In genomic region chr5:175696855-175697198, GRCh38 we compare ENCODE assay signal across 18 cellular contexts. TPM values are rescaled to one million over a fixed set of nuclear protein-coding genes. Genes with fewer than 3 reads are reported as not detected.
DNase-seq lines count a peak whose midpoint lies in the region; ATAC-seq, FAIRE-seq and TF ChIP-seq lines count a peak whose summit lies in the region.
"Had no signal": no experiment of that assay in that cellular context is flagged by ENCODE, and none has a peak within 500 bp of the region (broad histone marks: within the 10 kb centered on the region; RNA-seq: fewer than 3 reads in every experiment).

No MANE protein-coding gene starts in this region.

- H3K4me1 Mint-ChIP-seq in nephron = peaks cover 27% of the 10 kb centered on the region

- H3K79me2 ChIP-seq in DND-41 (ENCODE audit: insufficient read depth, low read length) = no peaks in the 10 kb centered on the region
- H3K79me2 ChIP-seq in K562 (ENCODE audit: control insufficient read depth, insufficient read depth, low read length) = no peaks in the 10 kb centered on the region

- DNase-seq in DND-41 (no peak), K562 (ENCODE audit: extremely low read depth in 1 of 4, low spot score in 3 of 4) (no peak), small intestine (no peak), DMS153 treated with DMSO at 0.1 percent for 48 hours (lab: John Stamatoyannopoulos, UW; ENCODE audit: unreplicated experiment) (no peak)
- DNase-seq: naive B cell had no signal

- H3K27ac ChIP-seq in BLaER1 (peak overlapping the region; percentile 79), DND-41 (ENCODE audit: low read length) (no peak overlapping the region), K562 (ENCODE audit: extremely low read depth, low read depth, low read length) (no peak overlapping the region), small intestine (ENCODE audit: low read depth in 1 of 2, low read length in 1 of 2) (no peak overlapping the region)

- no peaks in the 10 kb centered on the region for H3K9me3 Mint-ChIP-seq in nephron
- H3K9me3 Mint-ChIP-seq: activated CD4-positive, alpha-beta T cell treated with anti-CD3 and anti-CD28 coated beads, Interleukin-2, amount 10 ng/mL, durations not matched to agents 24 days and 14 days; stimulated activated naive CD8-positive, alpha-beta T cell treated with anti-CD3 and anti-CD28 coated beads, Interleukin-15, Interleukin-2, amounts not matched to agents 100 ng/mL and 50 ng/mL, for 24 hours had no signal

- H3K9ac ChIP-seq in BLaER1 (no peak overlapping the region), DND-41 (ENCODE audit: low read depth, low read length) (no peak overlapping the region), K562 (ENCODE audit: insufficient read depth in 1 of 2, low read depth in 2 of 2, low read length in 2 of 2) (no peak overlapping the region)
- H3K9ac ChIP-seq: SK-N-SH had no signal

- no peak for TF ChIP-seq EP300 in K562 (IDR thresholded peaks at IDR 0.05; ENCODE audit: low read length)

- TF ChIP-seq RAD21 in K562 (CRISPR knock-in tag; conservative IDR thresholded peaks at IDR 0.05 in 1 of 2, IDR thresholded peaks at IDR 0.05 in 1 of 2) = no peak

- H3K9me3 ChIP-seq in BLaER1 = peaks cover 3% of the 10 kb centered on the region; the same call in 1 of the 2 replicates
- H3K9me3 ChIP-seq in DND-41 (ENCODE audit: insufficient read depth, low read length, severe bottlenecking) = no peaks in the 10 kb centered on the region
- no peaks in the 10 kb centered on the region for H3K9me3 ChIP-seq in K562 (replicated peaks; ENCODE audit: control insufficient read depth, insufficient read depth, low read depth, low read length)
- no peaks in the 10 kb centered on the region for H3K9me3 ChIP-seq in small intestine (ENCODE audit: control insufficient read depth, low read depth)
- H3K9me3 ChIP-seq: Caco-2, gastroesophageal sphincter, SK-N-SH, transverse colon had no signal

- no TSS peak for BruUV-seq in K562 (replicated peaks; lab: Mats Ljungman, UMichigan)

- POLR2A ChIA-PET in K562 (lab: Yijun Ruan, JAX) = no interaction called here

- in situ Hi-C loops in K562 (cut with MboI) = loop anchor here (5.0 kb wide), 1 partner anchor 160 kb away; no protein-coding TSS in a partner anchor

- H3K27me3 Mint-ChIP-seq in nephron (ENCODE audit: low read depth) = peaks cover 3% of the 10 kb centered on the region
- H3K27me3 Mint-ChIP-seq: activated CD4-positive, alpha-beta T cell treated with anti-CD3 and anti-CD28 coated beads, Interleukin-2, amount 10 ng/mL, durations not matched to agents 24 days and 14 days; stimulated activated naive CD8-positive, alpha-beta T cell treated with anti-CD3 and anti-CD28 coated beads, Interleukin-15, Interleukin-2, amounts not matched to agents 100 ng/mL and 50 ng/mL, for 24 hours had no signal

- TF ChIP-seq CTCF in DND-41 (IDR thresholded peaks at IDR 0.05; ENCODE audit: borderline replicate concordance, extremely low read depth, low read length, poor library complexity, severe bottlenecking) = no peak
- TF ChIP-seq CTCF in K562 (IDR thresholded peaks at IDR 0.05 in 2 of 3, conservative IDR thresholded peaks at IDR 0.05 in 1 of 3; ENCODE audit: insufficient read depth in 2 of 3, low read depth in 1 of 3, low read length in 3 of 3) = no peak
- peak in 2 of 3 experiments; percentile 5 to 10 for TF ChIP-seq CTCF in nephron (IDR thresholded peaks at IDR 0.05; ENCODE audit: unreplicated experiment in 3 of 3)

- peaks cover 3% of the 10 kb centered on the region for H3K9me1 ChIP-seq in K562 (ENCODE audit: control insufficient read depth, insufficient read depth, low read length)

- peak overlapping the region; percentile 79 for H3K4me2 ChIP-seq in BLaER1
- peak overlapping the region; percentile 54 for H3K4me2 ChIP-seq in DND-41 (ENCODE audit: insufficient read depth, low read length)
- peak overlapping the region; percentile 39; the same call in 1 of the 2 replicates for H3K4me2 ChIP-seq in K562 (ENCODE audit: insufficient read depth, low read length)
- H3K4me2 ChIP-seq: SK-N-SH had no signal

- H4K20me1 ChIP-seq in BLaER1 (no peaks in the 10 kb centered on the region), DND-41 (ENCODE audit: insufficient read depth, low read length) (no peaks in the 10 kb centered on the region; the same call in 1 of the 2 replicates), K562 (replicated peaks; ENCODE audit: control insufficient read depth, insufficient read depth, low read length) (no peaks in the 10 kb centered on the region)

- WGBS in K562 (ENCODE audit: insufficient coverage, low coverage, missing lambda C conversion rate) = 40% methylated on average over 10 of the region's 14 CpGs
- 68 to 77% (median 70%) methylated on average over 14 of the region's 14 CpGs for WGBS in small intestine, 3 donors

- no peak overlapping the region for H3K4me3 Mint-ChIP-seq in nephron
- H3K4me3 Mint-ChIP-seq: naive B cell had no signal

- H3K4me3 ChIP-seq in BLaER1 (no peak overlapping the region), DND-41 (ENCODE audit: low read depth in 1 of 2, low read length in 2 of 2) (no peak overlapping the region), K562 (no peak overlapping the region), small intestine (ENCODE audit: low read depth in 1 of 2, low read length in 2 of 2) (no peak overlapping the region)
- H3K4me3 ChIP-seq: gastroesophageal sphincter, transverse colon had no signal

- no peaks in the 10 kb centered on the region for H3K36me3 Mint-ChIP-seq in nephron (ENCODE audit: low read depth)

- H3K27ac Mint-ChIP-seq in nephron = no peak overlapping the region

- ATAC-seq in DND-41 (ENCODE audit: insufficient read depth, low read depth) (no peak), K562 (peak; percentile 13; the same call in 1 of the 3 replicates), GM18520 (IDR thresholded peaks at IDR 0.05; ENCODE audit: unreplicated experiment) (no peak), GM19397 (IDR thresholded peaks at IDR 0.05; ENCODE audit: unreplicated experiment) (no peak)
- ATAC-seq: HepG2 had no signal

- intact Hi-C loops in K562 (cut with micrococcal nuclease) = loop anchor here (1.0 kb wide), 1 partner anchor 163 kb away; no protein-coding TSS in a partner anchor

- H3K4me1 ChIP-seq in BLaER1 (peaks cover 53% of the 10 kb centered on the region), DND-41 (ENCODE audit: insufficient read depth, low read length) (peaks cover 13% of the 10 kb centered on the region), K562 (replicated peaks in 1 of 2; ENCODE audit: control insufficient read depth in 2 of 2, insufficient read depth in 2 of 2, low read length in 2 of 2) (peaks cover 4 to 5% of the 10 kb centered on the region in 2 experiments; a peak in 3 of 5 replicates), small intestine (ENCODE audit: control insufficient read depth in 2 of 2, insufficient read depth in 1 of 2, low read depth in 1 of 2, low read length in 1 of 2) (peaks cover 0 to 2% of the 10 kb centered on the region in 2 donors)
- H3K4me1 ChIP-seq: gastroesophageal sphincter, transverse colon had no signal

- peak overlapping the region; percentile 28; the same call in 1 of the 2 replicates for H2AFZ ChIP-seq in DND-41 (ENCODE audit: low read depth, low read length)
- H2AFZ ChIP-seq in K562 (ENCODE audit: low read depth, low read length) = no peak overlapping the region

- TF ChIP-seq POLR2A in K562 (conservative IDR thresholded peaks at IDR 0.05) = no peak

- no peaks in the 10 kb centered on the region for H3K27me3 ChIP-seq in BLaER1
- H3K27me3 ChIP-seq in DND-41 (ENCODE audit: insufficient read depth, low read length, poor library complexity) = no peaks in the 10 kb centered on the region
- H3K27me3 ChIP-seq in K562 (ENCODE audit: control insufficient read depth in 2 of 2, insufficient read depth in 2 of 2, low read length in 2 of 2) = peaks cover 18 to 45% of the 10 kb centered on the region in 2 experiments; a peak in 4 of 5 replicates
- H3K27me3 ChIP-seq in small intestine (ENCODE audit: control insufficient read depth in 2 of 2, insufficient read depth in 2 of 2, low read length in 2 of 2) = no peaks in the 10 kb centered on the region
- H3K27me3 ChIP-seq: transverse colon had no signal

- H3K36me3 ChIP-seq in BLaER1 (peaks cover 10% of the 10 kb centered on the region), DND-41 (ENCODE audit: insufficient read depth, low read length) (no peaks in the 10 kb centered on the region), K562 (ENCODE audit: control insufficient read depth, insufficient read depth, low read length) (no peaks in the 10 kb centered on the region), small intestine (ENCODE audit: control insufficient read depth in 2 of 2, insufficient read depth in 2 of 2, low read length in 2 of 2) (no peaks in the 10 kb centered on the region)
- H3K36me3 ChIP-seq: gastroesophageal sphincter, transverse colon had no signal

- no peak for FAIRE-seq in K562 (lab: Jason Lieb, UNC)
- no peak for FAIRE-seq in small intestine (lab: Jason Lieb, UNC)
- FAIRE-seq: HepG2, kidney had no signal

- CTCF ChIA-PET in K562 (lab: Yijun Ruan, JAX; ENCODE audit: low intra/inter-chr PET ratio) = no interaction called here

TF ChIP-seq in K562, 482 proteins besides CTCF, POLR2A, EP300 and RAD21:
- TF ChIP-seq ETV5 (CRISPR knock-in tag; IDR thresholded peaks at IDR 0.05; ENCODE audit: low read depth) = no peak
- TF ChIP-seq NBN (IDR thresholded peaks at IDR 0.05; ENCODE audit: low read depth) = 0 out of 2 replicates have a peak, but pooled peaks have one; percentile 0
- TF ChIP-seq GABPA (tag; conservative IDR thresholded peaks at IDR 0.05; ENCODE audit: low read depth) = peak; percentile 9

RNA-seq across cellular contexts. Expression of gene HRH2, which starts 39.0 kb away (rescaled TPM):
- not detected in 2 replicates for total RNA-seq in K562 (2011; cell fraction: chromatin; rRNA removed; ENCODE audit: low replicate concordance)
- not detected in 2 replicates for total RNA-seq in K562 (2011; cell fraction: nucleolus; rRNA removed)
- not detected in 2 replicates for total RNA-seq in K562 (2011; cell fraction: nucleoplasm; rRNA removed)
- total RNA-seq in K562 (2014; rRNA removed) (not detected in 2 replicates), K562 (2014; rRNA removed; fragmentation: Illumina TruSeq; extraction: Trizol) (not detected in 2 replicates), K562 (2015; rRNA removed; fragmentation: Illumina TruSeq; extraction: Trizol) (not detected in 2 replicates), K562 (2021) (0.07 TPM in 1 of 2 replicates, not detected in the other)
- polyA plus RNA-seq in K562 (2011; rRNA removed) (not detected in 2 replicates), K562 (2014; fragmentation: Illumina TruSeq; extraction: Trizol) (0.04 TPM in 1 of 2 replicates, not detected in the other), K562 (2014; fragmentation: Nextera tagmentation; extraction: Ambion mirVana) (not detected), K562 (2014; rRNA removed) (not detected in 2 replicates), small intestine (1 to 10 TPM; 6.3 to 7.2 (median 6.5) TPM)
- polyA plus RNA-seq in K562 (2011; cell fraction: cytosol; rRNA removed) = not detected in 2 replicates
- polyA plus RNA-seq in K562 (2011; cell fraction: nucleus; rRNA removed) = not detected in 2 replicates
- 0.05 and 0.12 TPM in 2 replicates for polyA plus RNA-seq in K562 (2012)
- polyA minus RNA-seq in K562 (2011; rRNA and poly(A)+ RNA removed) = not detected in 2 replicates
- polyA minus RNA-seq in K562 (2011; cell fraction: cytosol; rRNA and poly(A)+ RNA removed) = not detected in 2 replicates
- polyA minus RNA-seq in K562 (2011; cell fraction: nucleus; rRNA and poly(A)+ RNA removed) = not detected in 2 replicates
- total RNA-seq: Caco-2, HepG2, mammary epithelial cell had no signal
- polyA plus RNA-seq: HepG2 had no signal

Comparison
In these comparisons a context has a peak if more than half of its experiments do, and no peak if none do; other contexts are left out.
1. CTCF ChIP-seq: peak in nephron (2 of 3); none in DND-41 (single experiment) and K562 (0 of 3).
2. RNA of gene HRH2, which starts 39.0 kb away (polyA plus RNA-seq): 6.3 to 7.2 TPM in small intestine; 0.04 to 0.12 TPM in K562; every median in the first group is over 4 times any median in the second.
3. Peak in every context shown above with its lines, with median percentiles within 50 percentile points of each other: H3K4me2 ChIP-seq.